ENCODE assay signal across 23 cellular contexts in genomic region chr2:15861172-15861822, GRCh38.
"Had no signal": no experiment of that assay in that cellular context is flagged by ENCODE, and none has a peak within 500 bp of the region (broad histone marks: within the 10 kb centered on the region; RNA-seq: fewer than 3 reads in every experiment).

No MANE protein-coding gene starts in this region.

- FAIRE-seq: colon, endothelial cell of umbilical vein, islet of Langerhans, keratinocyte had no signal

- H3K27me3 ChIP-seq: foreskin keratinocyte, gastrocnemius medialis had no signal

- H3K4me3 ChIP-seq: coronary artery, dorsolateral prefrontal cortex, esophagus muscularis mucosa, gastrocnemius medialis, heart right ventricle, left ventricle myocardium inferior, lower lobe of right lung, mucosa of descending colon had no signal

- ATAC-seq: foreskin keratinocyte, gastrocnemius medialis, heart right ventricle, left cardiac atrium, lower lobe of right lung, mucosa of descending colon had no signal

- H3K4me1 ChIP-seq: esophagus muscularis mucosa, foreskin keratinocyte, gastrocnemius medialis, heart right ventricle, left ventricle myocardium inferior, lower lobe of right lung had no signal

- H3K9me3 ChIP-seq: esophagus muscularis mucosa, gastrocnemius medialis, heart right ventricle, left ventricle myocardium inferior, lower lobe of right lung, mucosa of descending colon had no signal

- DNase-seq: dermis blood vessel endothelial cell; dorsolateral prefrontal cortex; effector CD4-positive, alpha-beta T cell; effector memory CD4-positive, alpha-beta T cell; foreskin keratinocyte; gastrocnemius medialis; glutamatergic neuron; head of caudate nucleus; heart right ventricle; hippocampal formation; left cardiac atrium; left ventricle myocardium inferior; lower lobe of right lung; mesenchymal stem cell; mucosa of descending colon; naive B cell had no signal

- H3K4me1 Mint-ChIP-seq: naive B cell had no signal

- H3K27ac Mint-ChIP-seq: mesothelial cell of epicardium, naive B cell had no signal

- H3K36me3 ChIP-seq: esophagus muscularis mucosa, gastrocnemius medialis, heart right ventricle, left ventricle myocardium inferior, lower lobe of right lung had no signal

- H3K4me3 Mint-ChIP-seq: mesothelial cell of epicardium, naive B cell had no signal

- H3K27ac ChIP-seq: coronary artery, dorsolateral prefrontal cortex, esophagus muscularis mucosa, foreskin keratinocyte, gastrocnemius medialis, heart right ventricle, left ventricle myocardium inferior, lower lobe of right lung had no signal

- H3K36me3 Mint-ChIP-seq: mesothelial cell of epicardium, naive B cell had no signal
